ENCODE assay signal across 10 cellular contexts in genomic region chr2:232928564-232929302, GRCh38. TPM values are rescaled to one million over a fixed set of nuclear protein-coding genes. Genes with fewer than 3 reads are reported as not detected.
DNase-seq lines count a peak whose midpoint lies in the region; ATAC-seq lines count a peak whose summit lies in the region.
"Had no signal": no experiment of that assay in that cellular context is flagged by ENCODE, and none has a peak within 500 bp of the region (broad histone marks: within the 10 kb centered on the region; RNA-seq: fewer than 3 reads in every experiment).

No MANE protein-coding gene starts in this region.

- no peaks in the 10 kb centered on the region for H3K9me3 ChIP-seq in iPS-20b (ENCODE audit: insufficient read depth, low read depth, low read length)
- H3K9me3 ChIP-seq: SK-N-SH had no signal

- no peak overlapping the region for H3K27ac Mint-ChIP-seq in activated CD4-positive, alpha-beta T cell treated with anti-CD3 and anti-CD28 coated beads for 36 hours
- no peak overlapping the region for H3K27ac Mint-ChIP-seq in activated T-cell treated with anti-CD3 and anti-CD28 coated beads, Interleukin-2, amount 50 U/mL, for 72 hours
- H3K27ac Mint-ChIP-seq in stimulated activated effector memory CD8-positive, alpha-beta T cell treated with anti-CD3 and anti-CD28 coated beads, Interleukin-12 subunit alpha, Interleukin-12 subunit beta, amount 100 ng/mL, for 72 hours = no peak overlapping the region

- peaks cover 17% of the 10 kb centered on the region for H3K4me1 Mint-ChIP-seq in activated CD4-positive, alpha-beta T cell treated with anti-CD3 and anti-CD28 coated beads for 36 hours
- peaks cover 19% of the 10 kb centered on the region for H3K4me1 Mint-ChIP-seq in activated T-cell treated with anti-CD3 and anti-CD28 coated beads, Interleukin-2, amount 50 U/mL, for 72 hours (ENCODE audit: low read depth)
- peaks cover 8% of the 10 kb centered on the region for H3K4me1 Mint-ChIP-seq in stimulated activated effector memory CD8-positive, alpha-beta T cell treated with anti-CD3 and anti-CD28 coated beads, Interleukin-12 subunit alpha, Interleukin-12 subunit beta, amount 100 ng/mL, for 72 hours

- H3K9ac ChIP-seq in iPS-20b (ENCODE audit: low read depth, low read length) = peak overlapping the region; percentile 48; the same call in 1 of the 2 replicates
- H3K9ac ChIP-seq: SK-N-SH had no signal

- no peaks in the 10 kb centered on the region for H3K36me3 Mint-ChIP-seq in activated CD4-positive, alpha-beta T cell treated with anti-CD3 and anti-CD28 coated beads for 36 hours (ENCODE audit: low read depth)
- H3K36me3 Mint-ChIP-seq in activated T-cell treated with anti-CD3 and anti-CD28 coated beads, Interleukin-2, amount 50 U/mL, for 72 hours (ENCODE audit: insufficient read depth in 2 of 2) = peaks cover 0 to 4% of the 10 kb centered on the region in 2 donors
- no peaks in the 10 kb centered on the region for H3K36me3 Mint-ChIP-seq in stimulated activated effector memory CD8-positive, alpha-beta T cell treated with anti-CD3 and anti-CD28 coated beads, Interleukin-12 subunit alpha, Interleukin-12 subunit beta, amount 100 ng/mL, for 72 hours

- POLR2A ChIA-PET in activated CD4-positive, alpha-beta T cell treated with anti-CD3 and anti-CD28 coated beads for 36 hours (lab: Charles Lee) = no interaction called here

- peak overlapping the region; percentile 38 for H3K4me3 Mint-ChIP-seq in activated CD4-positive, alpha-beta T cell treated with anti-CD3 and anti-CD28 coated beads for 36 hours
- H3K4me3 Mint-ChIP-seq in activated T-cell treated with anti-CD3 and anti-CD28 coated beads, Interleukin-2, amount 50 U/mL, for 72 hours = peak overlapping the region; percentile 57 to 62
- peak overlapping the region; percentile 35 for H3K4me3 Mint-ChIP-seq in stimulated activated effector memory CD8-positive, alpha-beta T cell treated with anti-CD3 and anti-CD28 coated beads, Interleukin-12 subunit alpha, Interleukin-12 subunit beta, amount 100 ng/mL, for 72 hours

- H3K9me3 Mint-ChIP-seq in activated CD4-positive, alpha-beta T cell treated with anti-CD3 and anti-CD28 coated beads for 36 hours (ENCODE audit: low read depth) = no peaks in the 10 kb centered on the region
- peaks cover 2 to 3% of the 10 kb centered on the region in 2 donors for H3K9me3 Mint-ChIP-seq in activated T-cell treated with anti-CD3 and anti-CD28 coated beads, Interleukin-2, amount 50 U/mL, for 72 hours
- H3K9me3 Mint-ChIP-seq in stimulated activated effector memory CD8-positive, alpha-beta T cell treated with anti-CD3 and anti-CD28 coated beads, Interleukin-12 subunit alpha, Interleukin-12 subunit beta, amount 100 ng/mL, for 72 hours = no peaks in the 10 kb centered on the region

- intact Hi-C loops in activated CD4-positive, alpha-beta T cell treated with anti-CD3 and anti-CD28 coated beads for 36 hours (cut with DNase I, micrococcal nuclease) = loop anchor here in 1 of 2 experiments (2.0 kb wide), 1 partner anchor 52 kb away; no protein-coding TSS in a partner anchor

- H3K27me3 ChIP-seq in iPS-20b (ENCODE audit: insufficient read depth, low read length) = peaks cover 78% of the 10 kb centered on the region

- H3K27me3 Mint-ChIP-seq in activated CD4-positive, alpha-beta T cell treated with anti-CD3 and anti-CD28 coated beads for 36 hours = peaks cover 57% of the 10 kb centered on the region
- H3K27me3 Mint-ChIP-seq in activated T-cell treated with anti-CD3 and anti-CD28 coated beads, Interleukin-2, amount 50 U/mL, for 72 hours (ENCODE audit: low read depth) = peaks cover 69% of the 10 kb centered on the region

- no peaks in the 10 kb centered on the region for H3K36me3 ChIP-seq in iPS-20b (ENCODE audit: insufficient read depth, low read depth, low read length)

- CTCF ChIA-PET in activated CD4-positive, alpha-beta T cell treated with anti-CD3 and anti-CD28 coated beads for 36 hours (lab: Charles Lee) = interaction anchor here (0.6 to 0.9 kb wide), 4 partner anchors 8 to 251 kb away, joined by 3 to 4 read pairs (median 3); no protein-coding TSS in a partner anchor

- peaks cover 10% of the 10 kb centered on the region for H3K4me1 ChIP-seq in iPS-20b (ENCODE audit: insufficient read depth, low read length)

- H3K4me3 ChIP-seq in iPS-20b (ENCODE audit: low read length) = peak overlapping the region; percentile 62

- ATAC-seq in activated CD4-positive, alpha-beta T cell treated with anti-CD3 and anti-CD28 coated beads for 36 hours = no peak
- no peak for ATAC-seq in activated T-cell treated with anti-CD3 and anti-CD28 coated beads, Interleukin-2, amount 50 U/mL, for 72 hours (replicated peaks in 1 of 2)
- ATAC-seq in stimulated activated effector memory CD8-positive, alpha-beta T cell treated with anti-CD3 and anti-CD28 coated beads, Interleukin-12 subunit alpha, Interleukin-12 subunit beta, amount 100 ng/mL, for 72 hours = no peak
- no peak for ATAC-seq in HG03095 (IDR thresholded peaks at IDR 0.05; ENCODE audit: unreplicated experiment)

- no peak overlapping the region for H3K27ac ChIP-seq in iPS-20b (ENCODE audit: low read length)

- no peak for DNase-seq in activated CD4-positive, alpha-beta T cell treated with anti-CD3 and anti-CD28 coated beads for 36 hours
- DNase-seq in activated CD4-positive, alpha-beta T cell treated with anti-CD3 and anti-CD28 coated beads, Interleukin-2, amount 50 U/mL, for 4 hours = no peak
- no peak for DNase-seq in activated T-cell treated with anti-CD3 and anti-CD28 coated beads, Interleukin-2, amount 50 U/mL, for 72 hours
- DNase-seq in stimulated activated effector memory CD8-positive, alpha-beta T cell treated with anti-CD3 and anti-CD28 coated beads, Interleukin-12 subunit alpha, Interleukin-12 subunit beta, amount 100 ng/mL, for 72 hours (ENCODE audit: low spot score in 2 of 2) = no peak
- no peak for DNase-seq in pons (ENCODE audit: low spot score)
- no peak for DNase-seq in NCI-H510A (lab: John Stamatoyannopoulos, UW)
- DNase-seq: NCI-H2081 treated with DMSO at 0.1 percent for 48 hours had no signal

RNA-seq across cellular contexts. Expression of gene SNORC, which starts 58.7 kb away (rescaled TPM):
- 1 to 10 TPM in 1 of 2 experiments, under 1 TPM in 1; 0.87 to 2.1 TPM for total RNA-seq in activated CD4-positive, alpha-beta T cell treated with anti-CD3 and anti-CD28 coated beads for 36 hours
- total RNA-seq in activated T-cell treated with anti-CD3 and anti-CD28 coated beads, Interleukin-2, amount 50 U/mL, for 72 hours = 1 to 10 TPM; 4.0 to 4.1 TPM
